ENCODE assay signal across 22 cellular contexts in the genomic region with DNA sequence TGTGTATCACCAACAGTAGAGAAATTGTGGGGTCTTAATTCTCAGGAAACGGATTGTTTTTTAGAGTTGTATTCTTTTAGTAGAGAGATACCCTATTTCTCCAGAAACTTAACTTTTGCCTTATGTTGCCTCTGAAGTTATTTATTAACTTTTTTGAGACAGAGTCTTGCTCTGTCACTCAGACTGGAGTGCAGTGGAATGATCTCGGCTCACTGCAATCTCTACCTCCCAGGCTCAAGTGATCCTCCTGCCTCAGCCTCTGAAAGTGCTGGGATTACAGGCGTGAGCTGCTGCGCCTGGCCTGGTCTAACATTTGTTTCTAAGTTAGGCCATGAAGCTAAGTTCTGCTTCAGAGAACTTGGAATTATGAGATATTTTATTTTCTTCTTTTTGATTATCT.
"Had no signal": no experiment of that assay in that cellular context is flagged by ENCODE, and none has a peak within 500 bp of the region (broad histone marks: within the 10 kb centered on the region; RNA-seq: fewer than 3 reads in every experiment).

No MANE protein-coding gene starts in this region.

- H3K9me3 ChIP-seq: esophagus muscularis mucosa, gastroesophageal sphincter, left lung, prostate gland, spleen, thoracic aorta, tibial nerve, upper lobe of left lung had no signal

- H3K4me3 ChIP-seq: coronary artery, esophagus muscularis mucosa, gastroesophageal sphincter, left lung, neural progenitor cell, prostate gland, skin epidermis, spleen, thoracic aorta, tibial nerve, upper lobe of left lung had no signal

- H3K27ac ChIP-seq: coronary artery, esophagus muscularis mucosa, foreskin keratinocyte, gastroesophageal sphincter, left lung, neural progenitor cell, prostate gland, skin epidermis, spleen, thoracic aorta, tibial nerve, upper lobe of left lung had no signal

- H3K36me3 ChIP-seq: esophagus muscularis mucosa, gastroesophageal sphincter, left lung, neural progenitor cell, prostate gland, spleen, thoracic aorta, tibial nerve, upper lobe of left lung had no signal

- DNase-seq: dermis blood vessel endothelial cell; effector memory CD4-positive, alpha-beta T cell; foreskin keratinocyte; glutamatergic neuron; hypothalamus; left lung; mesendoderm; midbrain; naive thymus-derived CD4-positive, alpha-beta T cell; spleen; stimulated activated CD4-positive, alpha-beta T cell treated with anti-CD3 and anti-CD28 coated beads, Interleukin-4, amount 100 ng/mL, for 4 hours; upper lobe of left lung had no signal

- ATAC-seq: foreskin keratinocyte; gastroesophageal sphincter; left lung; naive thymus-derived CD4-positive, alpha-beta T cell; right cardiac atrium; stimulated activated memory B cell treated with anti-CD40 and anti-IgM and Interleukin-4, amounts not matched to agents 10 μg/mL and 1 μg/mL and 100 μg/mL, for 72 hours had no signal

- H3K27me3 ChIP-seq: esophagus muscularis mucosa, foreskin keratinocyte, gastroesophageal sphincter, left lung, neural progenitor cell, spleen, tibial nerve, upper lobe of left lung had no signal

- H3K4me1 ChIP-seq: gastroesophageal sphincter, left lung, prostate gland, spleen, upper lobe of left lung had no signal
